In the genomic region with DNA sequence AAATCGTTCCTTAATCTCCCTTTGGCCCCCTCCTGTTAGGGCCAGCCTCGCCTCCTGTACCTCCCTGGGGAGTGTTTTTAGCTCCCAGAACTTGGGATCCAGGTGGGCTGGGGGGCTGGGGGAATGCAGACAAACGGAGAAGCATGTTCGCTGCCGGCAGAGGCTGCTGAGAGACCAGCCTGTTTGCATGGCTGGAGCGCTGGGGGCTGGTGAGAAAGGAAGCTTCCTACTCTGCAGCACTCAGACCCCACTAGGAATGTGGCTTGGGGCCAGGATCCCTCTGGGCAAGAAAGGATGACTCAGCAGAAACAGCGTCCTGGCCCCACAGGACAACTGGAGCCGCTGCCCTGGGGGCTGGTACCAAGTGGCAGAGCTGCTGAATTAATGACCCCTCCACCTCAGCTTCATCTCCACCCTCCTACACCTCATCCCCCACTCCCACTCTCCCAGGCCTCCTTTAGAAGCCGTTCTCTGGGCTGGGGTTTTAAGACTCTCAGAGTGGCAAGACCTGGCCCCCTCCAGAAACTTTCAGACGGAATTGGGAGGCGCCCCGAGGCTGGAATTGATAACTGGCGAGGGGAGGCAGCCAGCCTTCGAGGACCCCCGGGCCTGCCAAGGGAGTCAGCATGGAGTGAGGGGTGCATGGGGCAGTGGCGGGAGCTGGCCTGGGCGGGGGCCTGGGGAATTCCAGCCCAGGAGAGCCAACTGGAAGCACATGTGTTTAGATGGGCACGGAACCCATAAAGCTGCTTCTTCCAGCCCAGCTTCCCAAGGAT, we compare ENCODE assay signal across 1 cellular context.
TF ChIP-seq lines count a peak whose summit lies in the region.

No MANE protein-coding gene starts in this region.

TF ChIP-seq in IMR-90, 13 proteins besides CTCF, POLR2A, EP300 and RAD21 (continued from another document):
- TF ChIP-seq, protein P1, sequence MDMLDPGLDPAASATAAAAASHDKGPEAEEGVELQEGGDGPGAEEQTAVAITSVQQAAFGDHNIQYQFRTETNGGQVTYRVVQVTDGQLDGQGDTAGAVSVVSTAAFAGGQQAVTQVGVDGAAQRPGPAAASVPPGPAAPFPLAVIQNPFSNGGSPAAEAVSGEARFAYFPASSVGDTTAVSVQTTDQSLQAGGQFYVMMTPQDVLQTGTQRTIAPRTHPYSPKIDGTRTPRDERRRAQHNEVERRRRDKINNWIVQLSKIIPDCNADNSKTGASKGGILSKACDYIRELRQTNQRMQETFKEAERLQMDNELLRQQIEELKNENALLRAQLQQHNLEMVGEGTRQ (IDR thresholded peaks at IDR 0.05; ENCODE audit: low read depth, low read length) = no peak
- TF ChIP-seq, protein P2, sequence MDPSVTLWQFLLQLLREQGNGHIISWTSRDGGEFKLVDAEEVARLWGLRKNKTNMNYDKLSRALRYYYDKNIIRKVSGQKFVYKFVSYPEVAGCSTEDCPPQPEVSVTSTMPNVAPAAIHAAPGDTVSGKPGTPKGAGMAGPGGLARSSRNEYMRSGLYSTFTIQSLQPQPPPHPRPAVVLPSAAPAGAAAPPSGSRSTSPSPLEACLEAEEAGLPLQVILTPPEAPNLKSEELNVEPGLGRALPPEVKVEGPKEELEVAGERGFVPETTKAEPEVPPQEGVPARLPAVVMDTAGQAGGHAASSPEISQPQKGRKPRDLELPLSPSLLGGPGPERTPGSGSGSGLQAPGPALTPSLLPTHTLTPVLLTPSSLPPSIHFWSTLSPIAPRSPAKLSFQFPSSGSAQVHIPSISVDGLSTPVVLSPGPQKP (IDR thresholded peaks at IDR 0.05; ENCODE audit: borderline replicate concordance, low read depth, low read length) = no peak
- TF ChIP-seq NFE2L2 (IDR thresholded peaks at IDR 0.05; ENCODE audit: low read depth, low read length) (peak; percentile 100), FOS (IDR thresholded peaks at IDR 0.05; ENCODE audit: low read depth, low read length) (0 out of 2 replicates have a peak, but pooled peaks have one; percentile 25), MXI1 (IDR thresholded peaks at IDR 0.05; ENCODE audit: borderline replicate concordance, low read depth, low read length) (no peak; the same call in 1 of the 2 replicates), SMC3 (IDR thresholded peaks at IDR 0.05; ENCODE audit: low read depth, low read length) (peak; percentile 58), BHLHE40 (IDR thresholded peaks at IDR 0.05; ENCODE audit: low read depth, low read length) (no peak), MAZ (IDR thresholded peaks at IDR 0.05; ENCODE audit: borderline replicate concordance, low read depth, low read length) (peak; percentile 83), MAFK (IDR thresholded peaks at IDR 0.05; ENCODE audit: low read depth, low read length) (peak; percentile 100), CEBPB (IDR thresholded peaks at IDR 0.05; ENCODE audit: low read depth, low read length) (no peak)
